Comparison of ENCODE assay signal across 1 cellular context in genomic region chr10:12800302-12800701, GRCh38.
TF ChIP-seq lines count a peak whose summit lies in the region.

No MANE protein-coding gene starts in this region.

TF ChIP-seq in SK-N-SH treated with all-trans-retinoic acid at 6 μM for 48 hours, 23 proteins besides CTCF, POLR2A, EP300 and RAD21 (continued from another document):
- TF ChIP-seq CREB5 (CRISPR knock-in tag; IDR thresholded peaks at IDR 0.05; ENCODE audit: low read depth) (no peak), ISL1 (CRISPR knock-in tag; IDR thresholded peaks at IDR 0.05) (no peak), ZNF565 (CRISPR knock-in tag; conservative IDR thresholded peaks at IDR 0.05; ENCODE audit: low read depth) (no peak), ZFP30 (CRISPR knock-in tag; IDR thresholded peaks at IDR 0.05) (no peak), PATZ1 (CRISPR knock-in tag; IDR thresholded peaks at IDR 0.05; ENCODE audit: borderline replicate concordance) (no peak), OSR1 (CRISPR knock-in tag; IDR thresholded peaks at IDR 0.05) (no peak), PPARA (CRISPR knock-in tag; IDR thresholded peaks at IDR 0.05; ENCODE audit: borderline replicate concordance) (no peak), TOX (CRISPR knock-in tag; IDR thresholded peaks at IDR 0.05; ENCODE audit: borderline replicate concordance) (no peak), TSHZ2 (CRISPR knock-in tag; IDR thresholded peaks at IDR 0.05) (no peak)
